ENCODE assay signal across 13 cellular contexts in genomic region chr5:148561712-148562365, GRCh38.
"Had no signal": no experiment of that assay in that cellular context is flagged by ENCODE, and none has a peak within 500 bp of the region (broad histone marks: within the 10 kb centered on the region; RNA-seq: fewer than 3 reads in every experiment).

No MANE protein-coding gene starts in this region.

- H3K27ac Mint-ChIP-seq: activated CD4-positive, alpha-beta T cell treated with anti-CD3 and anti-CD28 coated beads, Interleukin-2, amount 10 ng/mL, durations not matched to agents 24 days and 14 days; activated naive CD4-positive, alpha-beta T cell treated with anti-CD3 and anti-CD28 coated beads for 36 hours; activated T-helper 17 cell treated with anti-CD3 and anti-CD28 coated beads, Interleukin-2, amount 50 U/mL, for 72 hours; naive B cell; WTC11 had no signal

- DNase-seq: activated CD4-positive, alpha-beta T cell treated with anti-CD3 and anti-CD28 coated beads, Interleukin-2, amount 10 ng/mL, durations not matched to agents 24 days and 14 days; activated naive CD4-positive, alpha-beta T cell treated with anti-CD3 and anti-CD28 coated beads for 36 hours; esophagus squamous epithelium; foreskin fibroblast; left ventricle myocardium superior; naive B cell; nucleus accumbens; psoas muscle; stimulated activated CD4-positive, alpha-beta T cell treated with anti-CD3 and anti-CD28 coated beads, Interleukin-15, amount 100 ng/mL, for 24 hours; tibial artery had no signal

- H3K27me3 Mint-ChIP-seq: activated CD4-positive, alpha-beta T cell treated with anti-CD3 and anti-CD28 coated beads, Interleukin-2, amount 10 ng/mL, durations not matched to agents 24 days and 14 days had no signal

- ATAC-seq: activated T-helper 17 cell treated with anti-CD3 and anti-CD28 coated beads, Interleukin-2, amount 50 U/mL, for 72 hours; left ventricle myocardium superior; psoas muscle; SK-N-SH treated with all-trans-retinoic acid at 6 μM for 48 hours; WTC11 had no signal

- H3K9me3 Mint-ChIP-seq: activated CD4-positive, alpha-beta T cell treated with anti-CD3 and anti-CD28 coated beads, Interleukin-2, amount 10 ng/mL, durations not matched to agents 24 days and 14 days; activated naive CD4-positive, alpha-beta T cell treated with anti-CD3 and anti-CD28 coated beads for 36 hours; activated T-helper 17 cell treated with anti-CD3 and anti-CD28 coated beads, Interleukin-2, amount 50 U/mL, for 72 hours; WTC11 had no signal

- H3K36me3 Mint-ChIP-seq: naive B cell, WTC11 had no signal

- H3K4me1 Mint-ChIP-seq: activated CD4-positive, alpha-beta T cell treated with anti-CD3 and anti-CD28 coated beads, Interleukin-2, amount 10 ng/mL, durations not matched to agents 24 days and 14 days; activated T-helper 17 cell treated with anti-CD3 and anti-CD28 coated beads, Interleukin-2, amount 50 U/mL, for 72 hours; naive B cell had no signal

- H3K4me3 Mint-ChIP-seq: activated CD4-positive, alpha-beta T cell treated with anti-CD3 and anti-CD28 coated beads, Interleukin-2, amount 10 ng/mL, durations not matched to agents 24 days and 14 days; activated naive CD4-positive, alpha-beta T cell treated with anti-CD3 and anti-CD28 coated beads for 36 hours; activated T-helper 17 cell treated with anti-CD3 and anti-CD28 coated beads, Interleukin-2, amount 50 U/mL, for 72 hours; naive B cell; WTC11 had no signal
